18 cellular contexts compared by ENCODE assay signal in genomic region chr1:31866450-31866801, GRCh38. TPM values are rescaled to one million over a fixed set of nuclear protein-coding genes. Genes with fewer than 3 reads are reported as not detected.
DNase-seq lines count a peak whose midpoint lies in the region; ATAC-seq, FAIRE-seq and TF ChIP-seq lines count a peak whose summit lies in the region.
"Had no signal": no experiment of that assay in that cellular context is flagged by ENCODE, and none has a peak within 500 bp of the region (broad histone marks: within the 10 kb centered on the region; RNA-seq: fewer than 3 reads in every experiment).

No MANE protein-coding gene starts in this region.

- H3K4me3 ChIP-seq in GM12865 (ENCODE audit: low read depth, low read length): no peak overlapping the region
- no peak overlapping the region for H3K4me3 ChIP-seq in K562
- H3K4me3 ChIP-seq: ascending aorta, lung, testis had no signal

- no TSS peak for BruUV-seq in K562 (replicated peaks; lab: Mats Ljungman, UMichigan)

- TF ChIP-seq CTCF in GM12865 (IDR thresholded peaks at IDR 0.05; ENCODE audit: insufficient read depth, low read depth, low read length, missing control alignments) (no peak), K562 (IDR thresholded peaks at IDR 0.05 in 2 of 3, conservative IDR thresholded peaks at IDR 0.05 in 1 of 3; ENCODE audit: insufficient read depth in 2 of 3, low read depth in 1 of 3, low read length in 3 of 3) (no peak), type B pancreatic cell (conservative IDR thresholded peaks at IDR 0.05) (no peak)

- H3K36me3 ChIP-seq in K562 (ENCODE audit: control insufficient read depth, insufficient read depth, low read length): no peaks in the 10 kb centered on the region
- H3K36me3 ChIP-seq: ascending aorta had no signal

- DNase-seq in DMS79 (lab: John Stamatoyannopoulos, UW) (peak; percentile 17), GM12865 (ENCODE audit: low read depth) (peak; percentile 79), KBM-7 (peak; percentile 39), K562 (ENCODE audit: extremely low read depth in 1 of 4, low spot score in 3 of 4) (peak; percentile 52 to 81 (median 64)), SKM-1 (lab: John Stamatoyannopoulos, UW; ENCODE audit: unreplicated experiment) (no peak), left colon (no peak), type B pancreatic cell (ENCODE audit: extremely low spot score, unreplicated experiment) (no peak), SKM-1 treated with dmso at 0.1 percent for 144 hours (lab: John Stamatoyannopoulos, UW; ENCODE audit: unreplicated experiment) (no peak)
- DNase-seq: activated gamma-delta T cell treated with Interleukin-2 at 50 U/mL for 16 hours, DMS 273 treated with DMSO at 0.1 percent for 48 hours, NCI-H1105 treated with DMSO at 0.1 percent for 48 hours, nephron progenitor cell, testis had no signal

- CTCF ChIA-PET in K562 (lab: Yijun Ruan, JAX; ENCODE audit: low intra/inter-chr PET ratio): no interaction called here

- 3% methylated on average over 5 of the region's 5 CpGs for WGBS in K562 (ENCODE audit: insufficient coverage, low coverage, missing lambda C conversion rate)

- peaks cover 3 to 9% of the 10 kb centered on the region in 2 experiments; a peak in 4 of 5 replicates for H3K4me1 ChIP-seq in K562 (replicated peaks in 1 of 2; ENCODE audit: control insufficient read depth in 2 of 2, insufficient read depth in 2 of 2, low read length in 2 of 2)
- H3K4me1 ChIP-seq: ascending aorta, testis had no signal

- POLR2A ChIA-PET in K562 (lab: Yijun Ruan, JAX): interaction anchor here (0.7 to 1.3 kb wide), 4 partner anchors 18 to 88 kb away, joined by 3 to 5 read pairs (median 4); partner anchors contain the start of gene SPOCD1

- peak; percentile 89 for FAIRE-seq in K562 (lab: Jason Lieb, UNC)
- FAIRE-seq: colon had no signal

- intact Hi-C loops in K562 (cut with micrococcal nuclease) (no loop called here), left colon (cut with DNase I, micrococcal nuclease) (no loop called here)

- peak overlapping the region; percentile 37; the same call in 2 of the 3 replicates for H3K27ac ChIP-seq in K562 (ENCODE audit: extremely low read depth, low read depth, low read length)
- H3K27ac ChIP-seq: ascending aorta, epithelial cell of prostate, testis had no signal

- peak; percentile 98 for ATAC-seq in K562
- no peak for ATAC-seq in left colon
- ATAC-seq: HCT116 had no signal

- H3K27me3 Mint-ChIP-seq in type B pancreatic cell: no peaks in the 10 kb centered on the region

- no peaks in the 10 kb centered on the region for H3K79me2 ChIP-seq in K562 (ENCODE audit: control insufficient read depth, insufficient read depth, low read length)

- H3K9me1 ChIP-seq in K562 (ENCODE audit: control insufficient read depth, insufficient read depth, low read length): no peaks in the 10 kb centered on the region

- no peaks in the 10 kb centered on the region for H3K9me3 Mint-ChIP-seq in type B pancreatic cell

- H3K9ac ChIP-seq in K562 (ENCODE audit: insufficient read depth in 1 of 2, low read depth in 2 of 2, low read length in 2 of 2): peak overlapping the region; percentile 5 to 49; a peak in 2 of 4 replicates

- in situ Hi-C loops in KBM-7 (cut with MboI; ENCODE audit: low pct_unique_long_range_greater_than_20kb, low sequenced_read_pairs): no loop called here
- in situ Hi-C loops in K562 (cut with MboI): no loop called here

- H2AFZ ChIP-seq in K562 (ENCODE audit: low read depth, low read length): peak overlapping the region; percentile 76

- H3K27ac Mint-ChIP-seq in type B pancreatic cell: no peak overlapping the region
- H3K27ac Mint-ChIP-seq: nephron progenitor cell had no signal

- H3K27me3 ChIP-seq in K562 (ENCODE audit: control insufficient read depth in 2 of 2, insufficient read depth in 2 of 2, low read length in 2 of 2): no peaks in the 10 kb centered on the region
- H3K27me3 ChIP-seq: ascending aorta, testis had no signal

- no peak for TF ChIP-seq RAD21 in K562 (CRISPR knock-in tag; conservative IDR thresholded peaks at IDR 0.05 in 1 of 2, IDR thresholded peaks at IDR 0.05 in 1 of 2)

- H3K9me3 ChIP-seq in K562 (replicated peaks; ENCODE audit: control insufficient read depth, insufficient read depth, low read depth, low read length): no peaks in the 10 kb centered on the region
- H3K9me3 ChIP-seq: ascending aorta, testis had no signal

- no peak for TF ChIP-seq POLR2A in K562 (conservative IDR thresholded peaks at IDR 0.05)

- no peaks in the 10 kb centered on the region for H3K36me3 Mint-ChIP-seq in type B pancreatic cell

- TF ChIP-seq EP300 in K562 (IDR thresholded peaks at IDR 0.05; ENCODE audit: low read length): peak; percentile 59

- H4K20me1 ChIP-seq in K562 (replicated peaks; ENCODE audit: control insufficient read depth, insufficient read depth, low read length): no peaks in the 10 kb centered on the region

- peak overlapping the region; percentile 59 for H3K4me2 ChIP-seq in K562 (ENCODE audit: insufficient read depth, low read length)

- H3K4me3 Mint-ChIP-seq in type B pancreatic cell: no peak overlapping the region
- H3K4me3 Mint-ChIP-seq: nephron progenitor cell had no signal

- peaks cover 4% of the 10 kb centered on the region for H3K4me1 Mint-ChIP-seq in type B pancreatic cell (ENCODE audit: unreplicated experiment)

TF ChIP-seq in K562, 482 proteins besides CTCF, POLR2A, EP300 and RAD21 (continues in another document):
- TF ChIP-seq RFX1 (IDR thresholded peaks at IDR 0.05): no peak
- no peak for TF ChIP-seq ZNF140 (CRISPR knock-in tag; IDR thresholded peaks at IDR 0.05)
- TF ChIP-seq DPF2 (IDR thresholded peaks at IDR 0.05): peak; percentile 82
- peak; percentile 29; the same call in 1 of the 2 replicates for TF ChIP-seq PKNOX1 (IDR thresholded peaks at IDR 0.05)
- peak; percentile 23 for TF ChIP-seq TBP (optimal IDR thresholded peaks at IDR 0.05; ENCODE audit: low read depth, low read length)
- TF ChIP-seq VEZF1 (CRISPR knock-in tag; IDR thresholded peaks at IDR 0.05): peak; percentile 51; the same call in 1 of the 2 replicates
- peak; percentile 25 to 40; a peak in 2 of 4 replicates for TF ChIP-seq NRF1 (conservative IDR thresholded peaks at IDR 0.05 in 1 of 2, IDR thresholded peaks at IDR 0.05 in 1 of 2)
- TF ChIP-seq ESRRB (CRISPR knock-in tag; IDR thresholded peaks at IDR 0.05; ENCODE audit: borderline replicate concordance): no peak
- TF ChIP-seq SMARCA4 (IDR thresholded peaks at IDR 0.05): peak; percentile 78; the same call in 1 of the 2 replicates

RNA-seq across cellular contexts. Expression of gene SPOCD1, which starts 50.6 kb away (rescaled TPM):
- 1.5 and 3.2 TPM in 2 replicates for total RNA-seq in K562 (2011; cell fraction: chromatin; rRNA removed; ENCODE audit: low replicate concordance)
- total RNA-seq in K562 (2011; cell fraction: nucleolus; rRNA removed): 2.8 and 3.0 TPM in 2 replicates
- total RNA-seq in K562 (2011; cell fraction: nucleoplasm; rRNA removed): 3.4 and 4.1 TPM in 2 replicates
- total RNA-seq in K562 (2014; rRNA removed) (0.20 and 0.27 TPM in 2 replicates), K562 (2014; rRNA removed; fragmentation: Illumina TruSeq; extraction: Trizol) (0.16 and 0.36 TPM in 2 replicates), K562 (2015; rRNA removed; fragmentation: Illumina TruSeq; extraction: Trizol) (0.23 and 0.25 TPM in 2 replicates), K562 (2021) (0.22 and 0.71 TPM in 2 replicates), left colon (under 1 TPM; 0.45 to 0.79 TPM), type B pancreatic cell (ENCODE audit: low replicate concordance) (0.52 and 1.1 TPM in 2 replicates)
- polyA plus RNA-seq in K562 (2011; rRNA removed) (0.39 and 0.63 TPM in 2 replicates), K562 (2014; fragmentation: Illumina TruSeq; extraction: Trizol) (0.19 and 0.42 TPM in 2 replicates), K562 (2014; fragmentation: Nextera tagmentation; extraction: Ambion mirVana) (under 1 TPM in 1 of 2 experiments, not detected in 1; 0.03 TPM), K562 (2014; rRNA removed) (0.25 and 0.46 TPM in 2 replicates)
- polyA plus RNA-seq in K562 (2011; cell fraction: cytosol; rRNA removed): 0.31 and 0.60 TPM in 2 replicates
- polyA plus RNA-seq in K562 (2011; cell fraction: nucleus; rRNA removed): 1.6 and 2.8 TPM in 2 replicates
- 0.17 and 1.2 TPM in 2 replicates for polyA plus RNA-seq in K562 (2012)
- polyA minus RNA-seq in K562 (2011; rRNA and poly(A)+ RNA removed): 0.21 and 0.67 TPM in 2 replicates
- 0.38 TPM in 1 of 2 replicates, not detected in the other for polyA minus RNA-seq in K562 (2011; cell fraction: cytosol; rRNA and poly(A)+ RNA removed)
- 1.00 and 1.9 TPM in 2 replicates for polyA minus RNA-seq in K562 (2011; cell fraction: nucleus; rRNA and poly(A)+ RNA removed)

Comparison
In these comparisons a context has a peak if more than half of its experiments do, and no peak if none do; other contexts are left out.
1. DNase-seq: peak in DMS79 (single experiment), GM12865 (single experiment), KBM-7 (single experiment) and K562 (4 of 4); none in SKM-1 (single experiment), left colon (0 of 2), type B pancreatic cell (single experiment) and SKM-1 treated with dmso at 0.1 percent for 144 hours (single experiment).